Comparison of ENCODE assay signal across 15 cellular contexts in the genomic region with DNA sequence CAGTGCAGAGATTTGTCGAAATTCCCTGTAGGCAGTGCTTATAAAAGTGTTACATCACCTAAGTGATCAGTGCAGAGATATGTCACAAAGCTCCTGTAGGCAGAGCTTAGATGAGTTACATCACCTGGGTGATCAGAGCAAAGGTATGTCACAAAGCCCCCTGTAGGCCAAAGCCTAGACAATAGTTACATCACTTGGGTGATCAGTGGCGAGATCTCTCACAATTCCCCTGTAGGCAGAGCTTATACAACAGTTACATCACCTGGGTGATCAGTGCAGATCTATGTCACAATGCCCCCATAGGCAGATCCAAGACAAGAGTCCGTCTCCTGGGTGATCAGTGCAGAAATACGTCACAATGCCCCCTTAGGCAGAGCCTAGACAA. TPM values are rescaled to one million over a fixed set of nuclear protein-coding genes. Genes with fewer than 3 reads are reported as not detected.
DNase-seq lines count a peak whose midpoint lies in the region; ATAC-seq and TF ChIP-seq lines count a peak whose summit lies in the region.
"Not testable (repeated sequence)": the region's sequence is repeated elsewhere in the genome, so short reads cannot be mapped to it uniquely, and the experiment has no call there.
"Had no signal": no experiment of that assay in that cellular context is flagged by ENCODE, and none has a peak within 500 bp of the region (broad histone marks: within the 10 kb centered on the region; RNA-seq: fewer than 3 reads in every experiment).

No MANE protein-coding gene starts in this region.

- not testable (repeated sequence) for H3K27me3 ChIP-seq in RWPE2 (ENCODE audit: insufficient read depth, poor library complexity, severe bottlenecking); lung (ENCODE audit: control insufficient read depth, insufficient read depth); thoracic aorta (replicated peaks; ENCODE audit: insufficient read depth)

- not testable (repeated sequence) for H3K4me3 ChIP-seq in RWPE2 (ENCODE audit: severe bottlenecking); lung; thoracic aorta

- H3K9me3 ChIP-seq in RWPE2 (ENCODE audit: severe bottlenecking); lung (ENCODE audit: control insufficient read depth in 2 of 2, insufficient read depth in 1 of 2, low read length in 1 of 2); thoracic aorta: not testable (repeated sequence)

- TF ChIP-seq CTCF in RWPE2 (IDR thresholded peaks at IDR 0.05; ENCODE audit: poor library complexity, severe bottlenecking); lung (IDR thresholded peaks at IDR 0.05; ENCODE audit: control extremely low read depth, extremely low read depth); thoracic aorta (IDR thresholded peaks at IDR 0.05): not testable (repeated sequence)

- 17 to 27% methylated on average over 3 to 4 of the region's 4 CpGs for WGBS in lung, 2 donors

- H3K27ac ChIP-seq in RWPE2 (ENCODE audit: poor library complexity, severe bottlenecking); lung (ENCODE audit: low read depth in 1 of 2, low read length in 1 of 2); thoracic aorta: not testable (repeated sequence)

- not testable (repeated sequence) for DNase-seq in RWPE2 (ENCODE audit: low spot score); Right ventricle myocardium superior; lung (ENCODE audit: low spot score); thoracic aorta (ENCODE audit: low spot score)

- ATAC-seq in GM18909 (IDR thresholded peaks at IDR 0.05; ENCODE audit: poor library complexity, unreplicated experiment) (peak; percentile 3), GM21529 (IDR thresholded peaks at IDR 0.05; ENCODE audit: unreplicated experiment) (peak; percentile 7), HG02759 (IDR thresholded peaks at IDR 0.05; ENCODE audit: unreplicated experiment) (peak; percentile 12), HG03066 (IDR thresholded peaks at IDR 0.05; ENCODE audit: low read depth, unreplicated experiment) (peak; percentile 17), RWPE2 (ENCODE audit: low read depth) (peak; percentile 24; the same call in 2 of the 3 replicates), Right ventricle myocardium superior (ENCODE audit: poor library complexity) (peak; percentile 26), lung (ENCODE audit: insufficient read depth, low FRiP score) (peak; percentile 21), thoracic aorta (ENCODE audit: insufficient number of reproducible peaks, low FRiP score, low read depth) (peak; percentile 32)

- H3K4me1 ChIP-seq in RWPE2 (ENCODE audit: insufficient read depth, poor library complexity, severe bottlenecking); lung (ENCODE audit: control insufficient read depth in 2 of 2, insufficient read depth in 2 of 2, low read length in 2 of 2); thoracic aorta (ENCODE audit: control insufficient read depth in 1 of 2, low read depth in 2 of 2): not testable (repeated sequence)

- intact Hi-C loops in Right ventricle myocardium superior (cut with DNase I): not testable (repeated sequence)

- H3K36me3 ChIP-seq in RWPE2 (ENCODE audit: low read depth); lung (ENCODE audit: control insufficient read depth in 2 of 2, insufficient read depth in 2 of 2, low read length in 2 of 2); thoracic aorta: not testable (repeated sequence)

RNA-seq across cellular contexts. Expression of a gene that starts 5.0 kb away (rescaled TPM):
- total RNA-seq in Right ventricle myocardium superior (not detected), lung (not detected), thoracic aorta (not detected)
- not detected for polyA plus RNA-seq in lung
- total RNA-seq: Caco-2; CD4-positive, alpha-beta T cell; H1; LHCN-M2; SJCRH30 had no signal
- polyA plus RNA-seq: A549, BJ, H1 had no signal
